7 cellular contexts compared by ENCODE assay signal in genomic region chr14:59511916-59512530, GRCh38. TPM values are rescaled to one million over a fixed set of nuclear protein-coding genes. Genes with fewer than 3 reads are reported as not detected.
DNase-seq lines count a peak whose midpoint lies in the region; ATAC-seq and TF ChIP-seq lines count a peak whose summit lies in the region.

No MANE protein-coding gene starts in this region.

- H3K36me3 ChIP-seq in right lobe of liver (no peaks in the 10 kb centered on the region), prostate gland (no peaks in the 10 kb centered on the region)

- H3K27me3 ChIP-seq in right lobe of liver (no peaks in the 10 kb centered on the region), prostate gland (replicated peaks; ENCODE audit: insufficient read depth) (no peaks in the 10 kb centered on the region)

- intact Hi-C loops in right lobe of liver (cut with DNase I) (no loop called here), prostate gland (cut with DNase I) (no loop called here)

- peak; percentile 21 for DNase-seq in ELR (ENCODE audit: low read depth)
- DNase-seq in right lobe of liver = no peak
- DNase-seq in prostate gland (ENCODE audit: low spot score) = no peak
- DNase-seq in activated CD8-positive, alpha-beta memory T cell treated with anti-CD3 and anti-CD28 coated beads for 24 hours = no peak

- ATAC-seq in HG03175 (IDR thresholded peaks at IDR 0.05; ENCODE audit: unreplicated experiment) (peak; percentile 45), right lobe of liver (no peak), HG02870 (IDR thresholded peaks at IDR 0.05; ENCODE audit: unreplicated experiment) (no peak)

- TF ChIP-seq POLR2A in right lobe of liver (IDR thresholded peaks at IDR 0.05) (no peak), prostate gland (IDR thresholded peaks at IDR 0.05) (no peak)

- 83% methylated on average over 1 of the region's 4 CpGs for WGBS in right lobe of liver (ENCODE audit: insufficient coverage, low coverage, low lambda C conversion rate, missing lambda C conversion rate)
- 71% methylated on average over 4 of the region's 4 CpGs for WGBS in prostate gland

- TF ChIP-seq CTCF in WI38 (IDR thresholded peaks at IDR 0.05; ENCODE audit: low read depth, low read length) (peak; percentile 65), right lobe of liver (IDR thresholded peaks at IDR 0.05) (peak in 3 of 4 donors; percentile 14 to 28 (median 20)), prostate gland (IDR thresholded peaks at IDR 0.05) (no peak)

- H3K27ac ChIP-seq in right lobe of liver = no peak overlapping the region
- no peak overlapping the region for H3K27ac ChIP-seq in prostate gland

- H3K4me1 ChIP-seq in right lobe of liver (no peaks in the 10 kb centered on the region), prostate gland (replicated peaks) (no peaks in the 10 kb centered on the region)

- no peak overlapping the region for H3K4me3 ChIP-seq in WI38 (ENCODE audit: low read depth, low read length)
- H3K4me3 ChIP-seq in right lobe of liver = no peak overlapping the region
- no peak overlapping the region for H3K4me3 ChIP-seq in prostate gland

- H3K9me3 ChIP-seq in right lobe of liver (no peaks in the 10 kb centered on the region), prostate gland (no peaks in the 10 kb centered on the region)

RNA-seq across cellular contexts. Expression of gene JKAMP, which starts 27.7 kb away (rescaled TPM):
- total RNA-seq in right lobe of liver = 10 to 100 TPM; 15.3 to 32.3 (median 16.1) TPM
- 10 to 100 TPM; 73.9 to 86.0 TPM for total RNA-seq in prostate gland

RNA-seq across cellular contexts. Expression of gene L3HYPDH, which starts 27.8 kb away (rescaled TPM):
- total RNA-seq in right lobe of liver (10 to 100 TPM; 10.3 to 48.5 (median 23.4) TPM), prostate gland (10 to 100 TPM; 34.6 to 50.3 TPM)

RNA-seq across cellular contexts. Expression of gene GPR135, which starts 46.8 kb away (rescaled TPM):
- total RNA-seq in right lobe of liver (1 to 10 TPM in 5 of 6 experiments, under 1 TPM in 1; 0.62 to 3.6 (median 1.6) TPM), prostate gland (10 to 100 TPM in 1 of 2 donors, 1 to 10 TPM in 1; 2.3 to 12.4 TPM)

Comparison
In these comparisons a context has a peak if more than half of its experiments do, and no peak if none do; other contexts are left out.
1. CTCF ChIP-seq: peak in WI38 (single experiment) and right lobe of liver (3 of 4); none in prostate gland (0 of 4).